1 cellular context compared by ENCODE assay signal in genomic region chr12:112261559-112261958, GRCh38.
TF ChIP-seq lines count a peak whose summit lies in the region.

No MANE protein-coding gene starts in this region.

TF ChIP-seq in HCT116, 20 proteins besides CTCF, POLR2A, EP300 and RAD21 (continued from another document):
- TF ChIP-seq MAX (IDR thresholded peaks at IDR 0.05) (no peak), ZFX (IDR thresholded peaks at IDR 0.05) (no peak), FOSL1 (IDR thresholded peaks at IDR 0.05; ENCODE audit: low read depth) (no peak), ATF3 (IDR thresholded peaks at IDR 0.05) (no peak), ZBTB33 (IDR thresholded peaks at IDR 0.05; ENCODE audit: extremely low read depth, insufficient replicate concordance, low read length) (no peak)
